Comparison of ENCODE assay signal across 27 cellular contexts in genomic region chr11:74746868-74747267, GRCh38. TPM values are rescaled to one million over a fixed set of nuclear protein-coding genes. Genes with fewer than 3 reads are reported as not detected.
A peak's percentile ranks its signal among the peaks of the same experiment; 100 is the strongest.
DNase-seq lines count a peak whose midpoint lies in the region; ATAC-seq and TF ChIP-seq lines count a peak whose summit lies in the region.
"Had no signal": no experiment of that assay in that cellular context is flagged by ENCODE, and none has a peak within 500 bp of the region (broad histone marks: within the 10 kb centered on the region; RNA-seq: fewer than 3 reads in every experiment).

No MANE protein-coding gene starts in this region.

- no peaks in the 10 kb centered on the region for H3K9me3 Mint-ChIP-seq in CD8-positive, alpha-beta memory T cell
- no peaks in the 10 kb centered on the region for H3K9me3 Mint-ChIP-seq in stimulated activated effector memory CD8-positive, alpha-beta T cell treated with anti-CD3 and anti-CD28 coated beads, Interleukin-12 subunit alpha, Interleukin-12 subunit beta, amount 100 ng/mL, for 72 hours
- H3K9me3 Mint-ChIP-seq: HFFc6 had no signal

- peak overlapping the region in 6 of 8 donors; percentile 26 to 95 (median 68) for H3K27ac Mint-ChIP-seq in CD8-positive, alpha-beta memory T cell
- H3K27ac Mint-ChIP-seq in stimulated activated effector memory CD8-positive, alpha-beta T cell treated with anti-CD3 and anti-CD28 coated beads, Interleukin-12 subunit alpha, Interleukin-12 subunit beta, amount 100 ng/mL, for 72 hours = peak overlapping the region; percentile 88
- H3K27ac Mint-ChIP-seq: HFFc6 had no signal

- TF ChIP-seq RAD21 in SK-N-SH (IDR thresholded peaks at IDR 0.05; ENCODE audit: low read length) = no peak

- no peaks in the 10 kb centered on the region for H3K36me3 ChIP-seq in CD8-positive, alpha-beta memory T cell (ENCODE audit: insufficient read depth, low read length)
- H3K36me3 ChIP-seq in SK-N-SH (replicated peaks in 1 of 2; ENCODE audit: control insufficient read depth in 1 of 2, insufficient read depth in 2 of 2, low read length in 1 of 2) (no peaks in the 10 kb centered on the region), hepatocyte (replicated peaks; ENCODE audit: insufficient read depth, low read depth) (no peaks in the 10 kb centered on the region), uterus (no peaks in the 10 kb centered on the region)
- H3K36me3 ChIP-seq: HAP-1 had no signal

- H3K4me2 ChIP-seq in SK-N-SH (no peak overlapping the region), hepatocyte (no peak overlapping the region)

- peaks cover 26 to 54% (median 34%) of the 10 kb centered on the region in 3 donors for H3K4me1 Mint-ChIP-seq in CD8-positive, alpha-beta memory T cell
- peaks cover 31% of the 10 kb centered on the region for H3K4me1 Mint-ChIP-seq in stimulated activated effector memory CD8-positive, alpha-beta T cell treated with anti-CD3 and anti-CD28 coated beads, Interleukin-12 subunit alpha, Interleukin-12 subunit beta, amount 100 ng/mL, for 72 hours

- TF ChIP-seq EP300 in SK-N-SH (IDR thresholded peaks at IDR 0.05; ENCODE audit: borderline replicate concordance in 1 of 2, low read depth in 1 of 2, low read length in 1 of 2) = no peak

- no peak overlapping the region for H3K4me3 ChIP-seq in CD8-positive, alpha-beta memory T cell (ENCODE audit: low read length)
- no peak overlapping the region for H3K4me3 ChIP-seq in SK-N-SH (ENCODE audit: low read depth in 2 of 2, low read length in 1 of 2)
- H3K4me3 ChIP-seq in hepatocyte = no peak overlapping the region
- H3K4me3 ChIP-seq in uterus = no peak overlapping the region
- H3K4me3 ChIP-seq: HAP-1, SJSA1 had no signal

- H3K27ac ChIP-seq in CD8-positive, alpha-beta memory T cell (ENCODE audit: low read depth, low read length) = no peak overlapping the region
- H3K27ac ChIP-seq in SK-N-SH (ENCODE audit: low read depth in 2 of 2, low read length in 1 of 2) (no peak overlapping the region), hepatocyte (no peak overlapping the region), uterus (no peak overlapping the region)
- H3K27ac ChIP-seq: SJSA1 had no signal

- 88% methylated on average over 3 of the region's 3 CpGs for WGBS in SK-N-SH (ENCODE audit: low lambda C conversion rate)
- WGBS in hepatocyte (ENCODE audit: low lambda C conversion rate, missing lambda C conversion rate) = 78% methylated on average over 3 of the region's 3 CpGs

- H3K27me3 Mint-ChIP-seq in CD8-positive, alpha-beta memory T cell = no peaks in the 10 kb centered on the region

- H3K9ac ChIP-seq in SK-N-SH = no peak overlapping the region

- peak overlapping the region in 1 of 7 donors; percentile 13 for H3K4me3 Mint-ChIP-seq in CD8-positive, alpha-beta memory T cell
- H3K4me3 Mint-ChIP-seq in stimulated activated effector memory CD8-positive, alpha-beta T cell treated with anti-CD3 and anti-CD28 coated beads, Interleukin-12 subunit alpha, Interleukin-12 subunit beta, amount 100 ng/mL, for 72 hours = no peak overlapping the region

- DNase-seq in CD8-positive, alpha-beta memory T cell = no peak
- DNase-seq in SK-N-SH = peak; percentile 50
- DNase-seq in epidermal melanocyte (ENCODE audit: insufficient read length, low spot score) = peak; percentile 2
- DNase-seq in stimulated activated effector memory CD8-positive, alpha-beta T cell treated with anti-CD3 and anti-CD28 coated beads, Interleukin-12 subunit alpha, Interleukin-12 subunit beta, amount 100 ng/mL, for 72 hours (ENCODE audit: low spot score in 2 of 2) = no peak
- no peak for DNase-seq in hepatocyte (ENCODE audit: low spot score)
- no peak for DNase-seq in uterus
- DNase-seq: C1 segment of cervical spinal cord; Calu3; GOT3; HFFc6; Karpas-422; NCI-H1092; NCI-H1417 treated with DMSO at 0.1 percent for 48 hours; NCI-H187; NCI-H2081 treated with DMSO at 0.1 percent for 48 hours; NCI-H2171; NCI-H345; NCI-H510A treated with DMSO at 0.1 percent for 48 hours; NK-92 treated with Interleukin-12 subunit alpha and Interleukin-12 subunit beta, amount 100 ng/mL, for 24 hours; PC-3 had no signal

- no peak for TF ChIP-seq CTCF in SK-N-SH (IDR thresholded peaks at IDR 0.05)
- TF ChIP-seq CTCF in hepatocyte (IDR thresholded peaks at IDR 0.05; ENCODE audit: poor library complexity) = no peak
- no peak for TF ChIP-seq CTCF in uterus (IDR thresholded peaks at IDR 0.05)

- POLR2A ChIA-PET in CD8-positive, alpha-beta memory T cell (lab: Charles Lee) = no interaction called here
- POLR2A ChIA-PET in SK-N-SH (lab: Yijun Ruan, JAX) = no interaction called here

- H2AFZ ChIP-seq in SK-N-SH (ENCODE audit: low read depth) (no peak overlapping the region), hepatocyte (no peak overlapping the region)

- H4K20me1 ChIP-seq in SK-N-SH (ENCODE audit: insufficient read depth) = no peaks in the 10 kb centered on the region
- no peaks in the 10 kb centered on the region for H4K20me1 ChIP-seq in hepatocyte (ENCODE audit: insufficient read depth, poor library complexity, severe bottlenecking)

- no peaks in the 10 kb centered on the region for H3K9me3 ChIP-seq in CD8-positive, alpha-beta memory T cell (ENCODE audit: low read length)
- no peaks in the 10 kb centered on the region for H3K9me3 ChIP-seq in SK-N-SH
- H3K9me3 ChIP-seq in hepatocyte (ENCODE audit: low read depth) = no peaks in the 10 kb centered on the region
- H3K9me3 ChIP-seq in uterus = no peaks in the 10 kb centered on the region
- H3K9me3 ChIP-seq: SJSA1 had no signal

- no peaks in the 10 kb centered on the region for H3K9me2 ChIP-seq in SK-N-SH
- no peaks in the 10 kb centered on the region for H3K9me2 ChIP-seq in hepatocyte (replicated peaks; ENCODE audit: insufficient read depth)

- no peaks in the 10 kb centered on the region for H3F3A ChIP-seq in SK-N-SH (replicated peaks; ENCODE audit: insufficient read depth)

- intact Hi-C loops in uterus (cut with DNase I; ENCODE audit: low total_unique reads) = no loop called here

- peaks cover 0 to 6% (median 3%) of the 10 kb centered on the region in 3 donors for H3K36me3 Mint-ChIP-seq in CD8-positive, alpha-beta memory T cell
- peaks cover 12% of the 10 kb centered on the region for H3K36me3 Mint-ChIP-seq in stimulated activated effector memory CD8-positive, alpha-beta T cell treated with anti-CD3 and anti-CD28 coated beads, Interleukin-12 subunit alpha, Interleukin-12 subunit beta, amount 100 ng/mL, for 72 hours

- CTCF ChIA-PET in CD8-positive, alpha-beta memory T cell (lab: Charles Lee) = interaction anchor here (0.7 to 1.8 kb wide), 2 partner anchors 18 to 20 kb away, joined by 3 to 4 read pairs; no protein-coding TSS in a partner anchor
- CTCF ChIA-PET in SK-N-SH (lab: Yijun Ruan, JAX) = interaction anchor here (0.6 kb wide), 1 partner anchor 11 kb away, joined by 3 read pairs; no protein-coding TSS in a partner anchor

- peaks cover 28% of the 10 kb centered on the region for H3K79me2 ChIP-seq in SK-N-SH (ENCODE audit: insufficient read depth)
- peaks cover 27% of the 10 kb centered on the region for H3K79me2 ChIP-seq in hepatocyte

- H3K27me3 ChIP-seq in CD8-positive, alpha-beta memory T cell (ENCODE audit: insufficient read depth, low read length, poor library complexity, severe bottlenecking) = no peaks in the 10 kb centered on the region
- H3K27me3 ChIP-seq in SK-N-SH (ENCODE audit: insufficient read depth) (no peaks in the 10 kb centered on the region), hepatocyte (no peaks in the 10 kb centered on the region), uterus (no peaks in the 10 kb centered on the region)
- H3K27me3 ChIP-seq: SJSA1 had no signal

- no peak for TF ChIP-seq POLR2A in uterus (IDR thresholded peaks at IDR 0.05)

- no peak for ATAC-seq in stimulated activated effector memory CD8-positive, alpha-beta T cell treated with anti-CD3 and anti-CD28 coated beads, Interleukin-12 subunit alpha, Interleukin-12 subunit beta, amount 100 ng/mL, for 72 hours
- no peak for ATAC-seq in GM19397 (IDR thresholded peaks at IDR 0.05; ENCODE audit: unreplicated experiment)
- ATAC-seq: HepG2, PC-3, Right ventricle myocardium inferior had no signal

- peaks cover 27% of the 10 kb centered on the region for H3K4me1 ChIP-seq in CD8-positive, alpha-beta memory T cell (ENCODE audit: insufficient read depth, low read length)
- H3K4me1 ChIP-seq in SK-N-SH (ENCODE audit: control insufficient read depth in 1 of 2, insufficient read depth in 2 of 2, low read depth in 1 of 2, low read length in 1 of 2) (peaks cover 4 to 11% of the 10 kb centered on the region in 2 experiments; a peak in 2 of 4 replicates), hepatocyte (ENCODE audit: insufficient read depth) (peaks cover 11% of the 10 kb centered on the region), uterus (peaks cover 0 to 8% of the 10 kb centered on the region in 2 donors)

TF ChIP-seq in SK-N-SH, 30 proteins besides CTCF, POLR2A, EP300 and RAD21:
- TF ChIP-seq MEF2A (IDR thresholded peaks at IDR 0.05; ENCODE audit: borderline replicate concordance, low read depth) (no peak), GATA2 (CRISPR knock-in tag; IDR thresholded peaks at IDR 0.05) (peak; percentile 45; the same call in 1 of the 2 replicates)

RNA-seq across cellular contexts. Expression of gene RNF169, which starts 1.8 kb away (rescaled TPM):
- 10 to 100 TPM; 13.4 to 13.6 TPM for total RNA-seq in CD8-positive, alpha-beta memory T cell
- 2.3 TPM for polyA plus RNA-seq in CD8-positive, alpha-beta memory T cell
- polyA plus RNA-seq in SK-N-SH (2012; rRNA removed) (2.2 and 2.6 TPM in 2 replicates), hepatocyte (2.0 and 2.4 TPM in 2 replicates)
- polyA plus RNA-seq in SK-N-SH (2012; cell fraction: cytosol; rRNA removed) = 1.9 and 2.0 TPM in 2 replicates
- polyA plus RNA-seq in SK-N-SH (2012; cell fraction: nucleus; rRNA removed) = 1.9 and 3.7 TPM in 2 replicates
- total RNA-seq in hepatocyte (18.8 and 20.4 TPM in 2 replicates), uterus (10 to 100 TPM; 15.0 to 42.4 (median 25.0) TPM)

RNA-seq across cellular contexts. Expression of gene CHRDL2, which starts 15.6 kb away (rescaled TPM):
- total RNA-seq in CD8-positive, alpha-beta memory T cell = not detected
- not detected for polyA plus RNA-seq in CD8-positive, alpha-beta memory T cell
- polyA plus RNA-seq in SK-N-SH (2012; rRNA removed) (not detected in 2 replicates), hepatocyte (4.7 and 9.2 TPM in 2 replicates)
- 0.05 TPM in 1 of 2 replicates, not detected in the other for polyA plus RNA-seq in SK-N-SH (2012; cell fraction: cytosol; rRNA removed)
- 0.04 and 0.13 TPM in 2 replicates for polyA plus RNA-seq in SK-N-SH (2012; cell fraction: nucleus; rRNA removed)
- total RNA-seq in hepatocyte (0.44 and 0.83 TPM in 2 replicates), uterus (100 to 1,000 TPM in 1 of 4 donors, 1 to 10 TPM in 1, under 1 TPM in 2; 0.41 to 115 (median 2.9) TPM)
- total RNA-seq: Calu3, HepG2, HFFc6, HT1080, PC-3, RPMI7951, SJSA1 had no signal

Comparison
In these comparisons a context has a peak if more than half of its experiments do, and no peak if none do; other contexts are left out.
1. DNase-seq: peak in SK-N-SH (single experiment) and epidermal melanocyte (single experiment); none in CD8-positive, alpha-beta memory T cell (0 of 5), stimulated activated effector memory CD8-positive, alpha-beta T cell treated with anti-CD3 and anti-CD28 coated beads, Interleukin-12 subunit alpha, Interleukin-12 subunit beta, amount 100 ng/mL, for 72 hours (0 of 2), hepatocyte (single experiment) and uterus (0 of 2).